Comparison of ENCODE assay signal across 20 cellular contexts in the genomic region with DNA sequence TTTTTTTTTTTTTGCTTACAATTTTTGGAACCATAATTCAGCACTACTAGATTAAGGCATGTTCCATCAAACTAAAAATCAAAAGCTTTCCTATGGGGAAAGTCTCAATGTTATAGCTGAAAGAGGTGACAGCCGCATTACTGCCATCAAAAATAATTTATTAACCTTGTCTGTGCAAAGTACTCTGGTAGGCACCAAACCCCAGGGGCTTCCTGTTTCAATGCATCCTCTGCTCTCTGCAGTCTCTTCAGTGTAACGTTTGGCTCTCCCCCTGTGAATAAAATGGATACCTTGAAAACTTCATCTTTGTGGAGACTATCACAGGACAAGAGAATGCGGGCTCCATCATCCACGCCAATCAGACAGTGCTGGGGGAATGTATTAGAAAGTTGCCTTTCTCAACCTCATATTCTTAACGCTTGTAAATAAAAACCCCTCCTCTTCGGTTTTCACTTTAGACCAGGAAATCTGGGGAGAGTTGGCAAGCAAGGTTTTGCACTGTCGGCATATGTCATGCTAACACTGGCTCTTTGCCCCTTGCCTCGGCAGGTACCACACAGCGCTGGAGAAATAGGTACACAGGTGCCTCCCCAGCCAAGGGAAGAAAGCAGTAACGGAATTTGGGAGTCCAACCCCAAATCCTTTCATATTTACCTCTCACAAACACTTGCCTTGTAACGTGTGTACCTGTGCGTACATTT. TPM values are rescaled to one million over a fixed set of nuclear protein-coding genes. Genes with fewer than 3 reads are reported as not detected.
A peak's percentile ranks its signal among the peaks of the same experiment; 100 is the strongest.
DNase-seq lines count a peak whose midpoint lies in the region; ATAC-seq and TF ChIP-seq lines count a peak whose summit lies in the region.
"Had no signal": no experiment of that assay in that cellular context is flagged by ENCODE, and none has a peak within 500 bp of the region (broad histone marks: within the 10 kb centered on the region; RNA-seq: fewer than 3 reads in every experiment).

No MANE protein-coding gene starts in this region.

- no TSS peak for BruUV-seq in A673 (replicated peaks; lab: Mats Ljungman, UMichigan)

- TF ChIP-seq POLR2A in heart left ventricle (IDR thresholded peaks at IDR 0.05), result no peak
- no peak for TF ChIP-seq POLR2A in suprapubic skin (IDR thresholded peaks at IDR 0.05)

- H3K9me3 ChIP-seq in cardiac muscle cell (ENCODE audit: low read depth) (no peaks in the 10 kb centered on the region), heart left ventricle (no peaks in the 10 kb centered on the region), mesodermal cell (ENCODE audit: control insufficient read depth, low read length) (no peaks in the 10 kb centered on the region), suprapubic skin (no peaks in the 10 kb centered on the region), A673 (ENCODE audit: low read depth, low read length, poor library complexity, severe bottlenecking) (no peaks in the 10 kb centered on the region)
- H3K9me3 ChIP-seq: sigmoid colon, stomach had no signal

- peak overlapping the region; percentile 66 for H3K4me3 Mint-ChIP-seq in WTC11

- CTCF ChIA-PET in WTC11 (lab: Charles Lee) (no interaction called here), A673 (lab: Charles Lee) (no interaction called here)

- intact Hi-C loops in heart left ventricle (cut with DNase I), result no loop called here
- intact Hi-C loops in A673 (cut with micrococcal nuclease; ENCODE audit: unreplicated experiment), result no loop called here

- no peaks in the 10 kb centered on the region for H3K36me3 Mint-ChIP-seq in WTC11

- TF ChIP-seq CTCF in cardiac muscle cell (IDR thresholded peaks at IDR 0.05; ENCODE audit: low read depth, low read length), result no peak
- TF ChIP-seq CTCF in heart left ventricle (IDR thresholded peaks at IDR 0.05), result no peak
- TF ChIP-seq CTCF in WTC11 (IDR thresholded peaks at IDR 0.05), result no peak
- no peak for TF ChIP-seq CTCF in suprapubic skin (IDR thresholded peaks at IDR 0.05)
- no peak for TF ChIP-seq CTCF in A673 (conservative IDR thresholded peaks at IDR 0.05; ENCODE audit: low read depth, low read length)

- POLR2A ChIA-PET in WTC11 (lab: Charles Lee) (no interaction called here), A673 (lab: Charles Lee; ENCODE audit: low non-redundant PET) (interaction anchor here (0.7 kb wide), 1 partner anchor 27 kb away, joined by 17 read pairs; no protein-coding TSS in a partner anchor)

- H3K36me3 ChIP-seq in cardiac muscle cell (no peaks in the 10 kb centered on the region), heart left ventricle (no peaks in the 10 kb centered on the region), mesodermal cell (ENCODE audit: control insufficient read depth, insufficient read depth, low read length) (no peaks in the 10 kb centered on the region), suprapubic skin (no peaks in the 10 kb centered on the region), A673 (ENCODE audit: insufficient read depth, low read length, poor library complexity, severe bottlenecking) (no peaks in the 10 kb centered on the region)
- H3K36me3 ChIP-seq: sigmoid colon, stomach had no signal

- no peaks in the 10 kb centered on the region for H3K9me3 Mint-ChIP-seq in WTC11

- WGBS in heart left ventricle, 4 donors, result 30 to 37% (median 34%) methylated on average over 12 of the region's 12 CpGs
- 48 to 56% methylated on average over 3 to 6 of the region's 12 CpGs for WGBS in mesodermal cell (ENCODE audit: insufficient coverage in 2 of 2), 2 experiments
- WGBS in suprapubic skin, result 17% methylated on average over 10 of the region's 12 CpGs

- peaks cover 45% of the 10 kb centered on the region for H3K4me1 Mint-ChIP-seq in WTC11

- DNase-seq in cardiac muscle cell (ENCODE audit: low read depth in 1 of 2, low spot score in 1 of 2) (no peak), heart left ventricle (no peak), WTC11 (ENCODE audit: low spot score) (no peak), suprapubic skin (ENCODE audit: low spot score in 2 of 2) (no peak), A673 (ENCODE audit: low spot score) (no peak)
- DNase-seq: ACHN; activated CD4-positive, alpha-beta T cell treated with anti-CD3 and anti-CD28 coated beads for 1 hour; activated effector memory CD4-positive, alpha-beta T cell treated with anti-CD3 and anti-CD28 coated beads, Interleukin-2, amount 50 U/mL, for 16 hours; EL; erythroblast; islet precursor cell; NCI-H1092; NCI-H69; OCI-M1; sigmoid colon; stimulated activated CD4-positive, alpha-beta T cell treated with anti-CD3 and anti-CD28 coated beads, Interleukin-2, amount 100 ng/mL, for 24 hours; stomach had no signal

- peak overlapping the region; percentile 42 for H3K4me3 ChIP-seq in cardiac muscle cell
- H3K4me3 ChIP-seq in heart left ventricle, result peak overlapping the region in 1 of 12 donors; percentile 24
- peak overlapping the region; percentile 45 for H3K4me3 ChIP-seq in mesodermal cell (ENCODE audit: extremely low read depth, insufficient read depth, low read length, poor library complexity, severe bottlenecking)
- H3K4me3 ChIP-seq in suprapubic skin, result peak overlapping the region; percentile 39
- H3K4me3 ChIP-seq in A673 (ENCODE audit: low read depth, low read length, poor library complexity, severe bottlenecking), result no peak overlapping the region

- H3K27me3 ChIP-seq in cardiac muscle cell (peaks cover 70% of the 10 kb centered on the region), heart left ventricle (peaks cover 9 to 53% (median 42%) of the 10 kb centered on the region in 9 donors), suprapubic skin (peaks cover 64% of the 10 kb centered on the region), A673 (replicated peaks; ENCODE audit: insufficient read depth, low read depth, low read length, poor library complexity) (peaks cover 50% of the 10 kb centered on the region)

- H3K4me1 ChIP-seq in cardiac muscle cell (ENCODE audit: low read depth) (no peaks in the 10 kb centered on the region), heart left ventricle (peaks cover 0 to 25% (median 10%) of the 10 kb centered on the region in 12 donors), mesodermal cell (ENCODE audit: control insufficient read depth, insufficient read depth, low read length, poor library complexity, severe bottlenecking) (peaks cover 11% of the 10 kb centered on the region), suprapubic skin (peaks cover 10% of the 10 kb centered on the region), A673 (ENCODE audit: insufficient read depth, low read length, poor library complexity, severe bottlenecking) (no peaks in the 10 kb centered on the region)

- TF ChIP-seq EP300 in suprapubic skin (IDR thresholded peaks at IDR 0.05), result no peak

- ATAC-seq in heart left ventricle, result no peak
- no peak for ATAC-seq in WTC11
- ATAC-seq in GM18520 (IDR thresholded peaks at IDR 0.05; ENCODE audit: unreplicated experiment), result no peak
- ATAC-seq in HG02885 (IDR thresholded peaks at IDR 0.05; ENCODE audit: poor library complexity, unreplicated experiment), result no peak

- peaks cover 44% of the 10 kb centered on the region for H3K27me3 Mint-ChIP-seq in WTC11 (ENCODE audit: low read depth)

- H3K27ac Mint-ChIP-seq in WTC11, result no peak overlapping the region

- no peak overlapping the region for H3K27ac ChIP-seq in cardiac muscle cell
- H3K27ac ChIP-seq in heart left ventricle, result no peak overlapping the region
- no peak overlapping the region for H3K27ac ChIP-seq in mesodermal cell (ENCODE audit: low read depth, low read length, severe bottlenecking)
- no peak overlapping the region for H3K27ac ChIP-seq in suprapubic skin
- no peak overlapping the region for H3K27ac ChIP-seq in A673 (ENCODE audit: low read depth, low read length, poor library complexity, severe bottlenecking)
- H3K27ac ChIP-seq: sigmoid colon, stomach had no signal

TF ChIP-seq in WTC11, 78 proteins besides CTCF, POLR2A, EP300 and RAD21 (continues in another document):
- no peak for TF ChIP-seq FOXP1 (CRISPR knock-in tag; IDR thresholded peaks at IDR 0.05; ENCODE audit: borderline replicate concordance)
- TF ChIP-seq, protein P1, sequence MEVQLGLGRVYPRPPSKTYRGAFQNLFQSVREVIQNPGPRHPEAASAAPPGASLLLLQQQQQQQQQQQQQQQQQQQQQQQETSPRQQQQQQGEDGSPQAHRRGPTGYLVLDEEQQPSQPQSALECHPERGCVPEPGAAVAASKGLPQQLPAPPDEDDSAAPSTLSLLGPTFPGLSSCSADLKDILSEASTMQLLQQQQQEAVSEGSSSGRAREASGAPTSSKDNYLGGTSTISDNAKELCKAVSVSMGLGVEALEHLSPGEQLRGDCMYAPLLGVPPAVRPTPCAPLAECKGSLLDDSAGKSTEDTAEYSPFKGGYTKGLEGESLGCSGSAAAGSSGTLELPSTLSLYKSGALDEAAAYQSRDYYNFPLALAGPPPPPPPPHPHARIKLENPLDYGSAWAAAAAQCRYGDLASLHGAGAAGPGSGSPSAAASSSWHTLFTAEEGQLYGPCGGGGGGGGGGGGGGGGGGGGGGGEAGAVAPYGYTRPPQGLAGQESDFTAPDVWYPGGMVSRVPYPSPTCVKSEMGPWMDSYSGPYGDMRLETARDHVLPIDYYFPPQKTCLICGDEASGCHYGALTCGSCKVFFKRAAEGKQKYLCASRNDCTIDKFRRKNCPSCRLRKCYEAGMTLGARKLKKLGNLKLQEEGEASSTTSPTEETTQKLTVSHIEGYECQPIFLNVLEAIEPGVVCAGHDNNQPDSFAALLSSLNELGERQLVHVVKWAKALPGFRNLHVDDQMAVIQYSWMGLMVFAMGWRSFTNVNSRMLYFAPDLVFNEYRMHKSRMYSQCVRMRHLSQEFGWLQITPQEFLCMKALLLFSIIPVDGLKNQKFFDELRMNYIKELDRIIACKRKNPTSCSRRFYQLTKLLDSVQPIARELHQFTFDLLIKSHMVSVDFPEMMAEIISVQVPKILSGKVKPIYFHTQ (CRISPR knock-in tag; IDR thresholded peaks at IDR 0.05), result no peak

RNA-seq across cellular contexts. Expression of gene NRG3, which starts 1.6 kb away (rescaled TPM):
- total RNA-seq in cardiac muscle cell, result 0.42 and 0.48 TPM in 2 replicates
- 0.55 and 0.85 TPM in 2 replicates for polyA plus RNA-seq in cardiac muscle cell
- under 1 TPM in 3 of 9 donors, not detected in 6; 0.19 to 0.41 (median 0.35) TPM for total RNA-seq in heart left ventricle
- polyA plus RNA-seq in heart left ventricle, result under 1 TPM in 1 of 2 donors, not detected in 1; 0.11 TPM
- total RNA-seq in WTC11 (2021), result 7.0 to 8.4 TPM (median 7.3 TPM) in 3 replicates
- 14.4 TPM for polyA plus RNA-seq in mesodermal cell (2013, experiment 1 of 2)
- polyA plus RNA-seq in mesodermal cell (2013, experiment 2 of 2), result 12.7 TPM
- total RNA-seq in suprapubic skin, result 1 to 10 TPM in 3 of 4 donors, under 1 TPM in 1; 0.65 to 3.5 (median 1.3) TPM
- total RNA-seq in A673 (2021), result not detected in 2 replicates
